1 cellular context compared by ENCODE assay signal in genomic region chr9:133727277-133727875, GRCh38.
TF ChIP-seq lines count a peak whose summit lies in the region.

No MANE protein-coding gene starts in this region.

TF ChIP-seq in HCT116, 20 proteins besides CTCF, POLR2A, EP300 and RAD21 (continued from another document):
- TF ChIP-seq REST (IDR thresholded peaks at IDR 0.05; ENCODE audit: low read depth): no peak
- no peak for TF ChIP-seq EZH2 (IDR thresholded peaks at IDR 0.05)
- TF ChIP-seq CBX3 (IDR thresholded peaks at IDR 0.05; ENCODE audit: low read depth): no peak
- no peak for TF ChIP-seq SP1 (IDR thresholded peaks at IDR 0.05; ENCODE audit: low read depth)
